27 cellular contexts compared by ENCODE assay signal in the genomic region with DNA sequence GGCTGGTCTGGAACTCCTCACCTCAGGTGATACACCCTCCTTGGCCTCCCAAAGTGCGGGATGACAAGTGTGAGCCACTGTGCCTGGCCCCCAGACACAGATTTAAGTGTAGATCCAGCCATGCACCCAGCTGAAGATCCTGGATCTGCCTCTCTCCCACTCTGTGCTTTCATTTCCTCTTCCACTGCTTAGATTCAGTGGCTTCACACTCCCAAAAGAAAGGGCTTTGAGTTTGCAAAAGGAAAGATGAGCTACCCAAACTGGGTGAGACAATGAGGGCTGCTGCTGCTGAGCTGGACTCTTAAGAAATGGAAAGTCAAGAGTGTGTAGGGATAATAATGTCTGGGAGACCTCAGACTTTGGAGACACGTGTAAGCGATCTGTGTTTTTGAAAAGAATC.
"Had no signal": no experiment of that assay in that cellular context is flagged by ENCODE, and none has a peak within 500 bp of the region (broad histone marks: within the 10 kb centered on the region; RNA-seq: fewer than 3 reads in every experiment).

No MANE protein-coding gene starts in this region.

- H3K36me3 ChIP-seq: brain microvascular endothelial cell, esophagus squamous epithelium, gastroesophageal sphincter, heart right ventricle, WERI-Rb-1 had no signal

- H3K4me3 ChIP-seq: esophagus squamous epithelium, gastroesophageal sphincter, heart right ventricle had no signal

- H3K27me3 ChIP-seq: brain microvascular endothelial cell had no signal

- H3K4me1 ChIP-seq: esophagus squamous epithelium, gastroesophageal sphincter had no signal

- H3K27ac ChIP-seq: brain microvascular endothelial cell, esophagus squamous epithelium, gastroesophageal sphincter, heart right ventricle, WERI-Rb-1 had no signal

- H3K9me3 ChIP-seq: esophagus squamous epithelium, gastroesophageal sphincter, heart right ventricle had no signal

- ATAC-seq: activated CD4-positive, CD25-positive, alpha-beta regulatory T cell treated with anti-CD3 and anti-CD28 coated beads, Interleukin-2, amount 50 U/mL, for 24 hours; activated CD8-positive, alpha-beta T cell treated with anti-CD3 and anti-CD28 coated beads for 36 hours; activated T-cell treated with anti-CD3 and anti-CD28 coated beads, Interleukin-2, amount 50 U/mL, for 4 hours; activated T-helper 17 cell treated with anti-CD3 and anti-CD28 coated beads, Interleukin-2, amount 50 U/mL, for 72 hours; effector memory CD8-positive, alpha-beta T cell; gastroesophageal sphincter had no signal

- DNase-seq: activated B cell treated with CpG ODN at 0.5 μM for 24 hours; activated CD4-positive, alpha-beta T cell treated with anti-CD3 and anti-CD28 coated beads for 48 hours; activated CD4-positive, alpha-beta T cell treated with anti-CD3 and anti-CD28 coated beads, Interleukin-2, amount 50 U/mL, for 1 hour; activated CD4-positive, alpha-beta T cell treated with anti-CD3 and anti-CD28 coated beads, Interleukin-2, amount 50 U/mL, for 48 hours; activated CD8-positive, alpha-beta memory T cell treated with anti-CD3 and anti-CD28 coated beads for 24 hours; activated CD8-positive, alpha-beta T cell treated with anti-CD3 and anti-CD28 coated beads for 36 hours; activated effector memory CD4-positive, alpha-beta T cell treated with Interleukin-2 at 50 U/mL for 16 hours; activated gamma-delta T cell treated with Interleukin-2 at 50 U/mL for 16 hours; activated naive CD4-positive, alpha-beta T cell treated with anti-CD3 and anti-CD28 coated beads, Interleukin-2, amount 50 U/mL, for 16 hours; activated naive CD4-positive, alpha-beta T cell treated with Interleukin-2 at 50 U/mL for 16 hours; activated T-cell treated with anti-CD3 and anti-CD28 coated beads, Interleukin-2, amount 50 U/mL, for 4 hours; amniotic stem cell; anterior cingulate cortex; brain microvascular endothelial cell; cortex of kidney; dermis blood vessel endothelial cell; effector CD4-positive, alpha-beta T cell; effector memory CD8-positive, alpha-beta T cell; erythroblast; esophagus squamous epithelium; foreskin melanocyte; heart right ventricle; T-helper 2 cell; WERI-Rb-1 had no signal
